13 cellular contexts compared by ENCODE assay signal in genomic region chr7:75725306-75725705, GRCh38. TPM values are rescaled to one million over a fixed set of nuclear protein-coding genes. Genes with fewer than 3 reads are reported as not detected.
"Had no signal": no experiment of that assay in that cellular context is flagged by ENCODE, and none has a peak within 500 bp of the region (broad histone marks: within the 10 kb centered on the region; RNA-seq: fewer than 3 reads in every experiment).

No MANE protein-coding gene starts in this region.

- H3K4me3 ChIP-seq: cardiac muscle cell, heart right ventricle, upper lobe of left lung had no signal

- H3K9me3 Mint-ChIP-seq: activated CD4-positive, alpha-beta memory T cell treated with anti-CD3 and anti-CD28 coated beads, Interleukin-2, amount 10 ng/mL, durations not matched to agents 7 days and 5 days; stimulated activated naive CD8-positive, alpha-beta T cell treated with anti-CD3 and anti-CD28 coated beads, Interleukin-15, Interleukin-2, amounts not matched to agents 100 ng/mL and 50 ng/mL, for 24 hours had no signal

- H3K27ac ChIP-seq: cardiac muscle cell, heart right ventricle, upper lobe of left lung had no signal

- H3K4me3 Mint-ChIP-seq: activated CD4-positive, alpha-beta memory T cell treated with anti-CD3 and anti-CD28 coated beads, Interleukin-2, amount 10 ng/mL, durations not matched to agents 7 days and 5 days; stimulated activated naive CD8-positive, alpha-beta T cell treated with anti-CD3 and anti-CD28 coated beads, Interleukin-15, Interleukin-2, amounts not matched to agents 100 ng/mL and 50 ng/mL, for 24 hours had no signal

- H3K27ac Mint-ChIP-seq: activated CD4-positive, alpha-beta memory T cell treated with anti-CD3 and anti-CD28 coated beads, Interleukin-2, amount 10 ng/mL, durations not matched to agents 7 days and 5 days; stimulated activated naive CD8-positive, alpha-beta T cell treated with anti-CD3 and anti-CD28 coated beads, Interleukin-15, Interleukin-2, amounts not matched to agents 100 ng/mL and 50 ng/mL, for 24 hours had no signal

- H3K27me3 ChIP-seq: cardiac muscle cell, heart right ventricle, upper lobe of left lung had no signal

- DNase-seq: activated CD4-positive, alpha-beta memory T cell treated with anti-CD3 and anti-CD28 coated beads, Interleukin-2, amount 10 ng/mL, durations not matched to agents 7 days and 5 days; activated gamma-delta T cell treated with Interleukin-2 at 50 U/mL for 16 hours; activated T-cell treated with anti-CD3 and anti-CD28 coated beads, Interleukin-2, amount 50 U/mL, for 48 hours; heart right ventricle; stimulated activated CD4-positive, alpha-beta T cell treated with anti-CD3 and anti-CD28 coated beads, Interleukin-12 subunit alpha, Interleukin-12 subunit beta, amount 100 ng/mL, for 4 hours; upper lobe of left lung had no signal

- H3K9me3 ChIP-seq: heart right ventricle, upper lobe of left lung had no signal

- H3K27me3 Mint-ChIP-seq: activated CD4-positive, alpha-beta memory T cell treated with anti-CD3 and anti-CD28 coated beads, Interleukin-2, amount 10 ng/mL, durations not matched to agents 7 days and 5 days; stimulated activated naive CD8-positive, alpha-beta T cell treated with anti-CD3 and anti-CD28 coated beads, Interleukin-15, Interleukin-2, amounts not matched to agents 100 ng/mL and 50 ng/mL, for 24 hours had no signal

- H3K36me3 ChIP-seq: cardiac muscle cell, upper lobe of left lung had no signal

- ATAC-seq: heart right ventricle had no signal

RNA-seq across cellular contexts. Expression of gene CCL26, which starts 46.7 kb away (rescaled TPM):
- total RNA-seq: activated CD4-positive, alpha-beta memory T cell treated with anti-CD3 and anti-CD28 coated beads, Interleukin-2, amount 10 ng/mL, durations not matched to agents 7 days and 5 days; cardiac muscle cell; frontal cortex; lung microvascular endothelial cell; pulmonary artery endothelial cell; T-helper 1 cell treated with Interleukin-12 subunit alpha and Interleukin-12 subunit beta and Interleukin-4 antibody, amounts not matched to agents 30 ng/mL and 1 ng/mL, for 36 hours; temporal lobe had no signal
